In the genomic region with DNA sequence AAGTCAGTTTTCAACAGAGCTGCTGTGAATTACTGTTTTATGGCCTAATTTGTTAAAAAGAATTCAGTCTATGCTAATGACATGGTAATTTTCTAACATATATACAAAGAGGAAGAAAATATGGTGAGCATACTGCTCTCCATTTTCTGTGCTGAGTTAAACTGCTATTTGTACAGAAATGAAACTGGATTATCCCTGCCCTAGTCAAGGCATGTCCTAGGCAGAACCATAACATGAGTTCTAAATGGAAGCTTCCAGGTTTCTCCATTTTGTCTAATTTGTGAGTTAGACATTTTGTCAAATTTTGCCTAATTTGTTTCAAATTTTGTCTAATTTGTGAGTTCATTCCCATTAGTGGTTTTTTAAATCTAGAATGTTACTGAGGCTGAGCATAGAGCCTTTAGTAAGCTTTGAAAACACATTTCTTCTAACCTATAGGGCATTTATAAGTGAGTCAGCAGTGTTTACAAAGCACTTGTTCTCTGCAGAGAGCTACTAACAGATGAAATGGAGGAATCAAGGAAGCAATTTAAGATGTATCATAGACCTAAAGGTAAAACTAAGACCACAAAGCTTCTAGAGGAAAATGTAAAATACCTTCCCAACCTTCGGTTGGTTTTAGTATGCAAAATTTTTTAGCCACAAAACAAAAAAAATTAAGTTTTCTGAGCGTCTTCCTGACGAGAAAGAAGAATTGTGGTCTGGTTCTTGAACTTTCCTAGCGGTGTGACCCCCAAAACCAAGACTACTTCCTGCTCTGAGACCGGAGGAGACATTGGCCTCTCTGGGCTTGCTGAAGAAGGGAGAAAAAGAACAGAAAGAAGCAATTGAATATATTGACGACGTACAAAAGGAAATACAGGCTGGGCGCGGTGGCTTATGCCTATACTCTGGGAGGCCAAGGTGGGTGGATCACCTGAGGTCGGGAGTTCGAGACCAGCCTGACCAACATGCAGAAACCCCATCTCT, we compare ENCODE assay signal across 8 cellular contexts. TPM values are rescaled to one million over a fixed set of nuclear protein-coding genes. Genes with fewer than 3 reads are reported as not detected.
A peak's percentile ranks its signal among the peaks of the same experiment; 100 is the strongest.
DNase-seq lines count a peak whose midpoint lies in the region; ATAC-seq, FAIRE-seq and TF ChIP-seq lines count a peak whose summit lies in the region.

No MANE protein-coding gene starts in this region.

- BruUV-seq in PC-9 (replicated peaks; lab: Mats Ljungman, UMichigan), result no TSS peak

- H3K9me3 ChIP-seq in H1 (ENCODE audit: insufficient read depth in 2 of 2, low read depth in 1 of 2, low read length in 1 of 2) (no peaks in the 10 kb centered on the region), adrenal gland (replicated peaks in 1 of 3) (no peaks in the 10 kb centered on the region), PC-9 (ENCODE audit: insufficient read depth, low read depth) (no peaks in the 10 kb centered on the region)

- no peak overlapping the region for H2BK5ac ChIP-seq in H1 (ENCODE audit: low read depth, low read length)

- H3K27me3 ChIP-seq in H1 (replicated peaks in 1 of 4; ENCODE audit: control insufficient read depth in 3 of 4, extremely low read depth in 1 of 4, insufficient read depth in 3 of 4, low read length in 3 of 4), result no peaks in the 10 kb centered on the region
- H3K27me3 ChIP-seq in adrenal gland, result no peaks in the 10 kb centered on the region
- H3K27me3 ChIP-seq in PC-9 (ENCODE audit: insufficient read depth, low read depth), result no peaks in the 10 kb centered on the region

- CTCF ChIA-PET in H1 (lab: Charles Lee; ENCODE audit: partially characterized antibody) (interaction anchor here (0.6 to 3.4 kb wide), 7 partner anchors 12 to 157 kb away, joined by 3 to 13 read pairs (median 4); no protein-coding TSS in a partner anchor), PC-9 (lab: Charles Lee) (interaction anchor here (0.6 to 0.7 kb wide), 2 partner anchors 43 to 343 kb away, joined by 3 to 7 read pairs; no protein-coding TSS in a partner anchor)

- H4K8ac ChIP-seq in H1 (ENCODE audit: extremely low read depth, insufficient read depth, low read length), result no peak overlapping the region

- H3K79me2 ChIP-seq in H1 (ENCODE audit: control insufficient read depth in 1 of 2, insufficient read depth in 2 of 2, low read length in 2 of 2) (no peaks in the 10 kb centered on the region), PC-9 (ENCODE audit: low read depth) (no peaks in the 10 kb centered on the region)

- no peak for DNase-seq in H1 (ENCODE audit: low read depth in 1 of 2, low spot score in 2 of 2)
- no peak for DNase-seq in adrenal gland
- no peak for DNase-seq in amygdala (lab: John Stamatoyannopoulos, UW)
- DNase-seq in PC-9, result no peak
- no peak for DNase-seq in caudate nucleus (lab: John Stamatoyannopoulos, UW)

- H3K4ac ChIP-seq in H1 (replicated peaks; ENCODE audit: insufficient read length, low read depth, low read length), result no peak overlapping the region

- no peaks in the 10 kb centered on the region for H3K9me2 ChIP-seq in PC-9 (ENCODE audit: insufficient read depth)

- H2BK120ac ChIP-seq in H1 (replicated peaks; ENCODE audit: low read depth, low read length), result no peak overlapping the region

- no peak overlapping the region for H2AK5ac ChIP-seq in H1 (ENCODE audit: low read depth, low read length)

- no peak overlapping the region for H2BK20ac ChIP-seq in H1 (ENCODE audit: low read length)

- no peak overlapping the region for H3K18ac ChIP-seq in H1 (ENCODE audit: extremely low read depth, low read length)

- TF ChIP-seq CTCF in H1 (IDR thresholded peaks at IDR 0.05; ENCODE audit: control extremely low read depth in 1 of 3, insufficient read depth in 1 of 3, low read depth in 1 of 3, low read length in 3 of 3) (no peak), adrenal gland (IDR thresholded peaks at IDR 0.05) (no peak), PC-9 (conservative IDR thresholded peaks at IDR 0.05) (no peak)

- peaks cover 0 to 7% (median 3%) of the 10 kb centered on the region in 4 experiments; a peak in 2 of 7 replicates for H3K4me1 ChIP-seq in H1 (replicated peaks in 1 of 4; ENCODE audit: control insufficient read depth in 3 of 4, insufficient read depth in 4 of 4, low read length in 3 of 4)
- H3K4me1 ChIP-seq in adrenal gland (replicated peaks in 1 of 2), result no peaks in the 10 kb centered on the region
- H3K4me1 ChIP-seq in PC-9 (replicated peaks; ENCODE audit: insufficient read depth), result no peaks in the 10 kb centered on the region

- H3K14ac ChIP-seq in H1 (ENCODE audit: insufficient read length), result no peak overlapping the region

- no peak overlapping the region for H3K27ac ChIP-seq in H1 (ENCODE audit: low read depth, low read length)
- no peak overlapping the region for H3K27ac ChIP-seq in adrenal gland
- no peak overlapping the region for H3K27ac ChIP-seq in PC-9
- H3K27ac ChIP-seq in caudate nucleus (ENCODE audit: low read depth, low read length), result no peak overlapping the region

- H3K79me1 ChIP-seq in H1 (ENCODE audit: low read depth, low read length), result no peaks in the 10 kb centered on the region; the same call in 1 of the 2 replicates

- peak; percentile 19 for FAIRE-seq in H1 (lab: Jason Lieb, UNC)

- POLR2A ChIA-PET in H1 (lab: Charles Lee; ENCODE audit: partially characterized antibody) (no interaction called here), PC-9 (lab: Charles Lee; ENCODE audit: unreplicated experiment) (no interaction called here)

- H3K23ac ChIP-seq in H1 (ENCODE audit: insufficient read length), result no peak overlapping the region

- intact Hi-C loops in adrenal gland (cut with DNase I), result no loop called here
- intact Hi-C loops in PC-9 (cut with micrococcal nuclease; ENCODE audit: unreplicated experiment), result no loop called here

- H3K23me2 ChIP-seq in H1 (ENCODE audit: low read depth, low read length), result no peaks in the 10 kb centered on the region

- H4K20me1 ChIP-seq in H1 (replicated peaks in 1 of 2; ENCODE audit: control insufficient read depth in 1 of 2, insufficient read depth in 2 of 2, low read length in 2 of 2) (no peaks in the 10 kb centered on the region), PC-9 (ENCODE audit: insufficient read depth) (no peaks in the 10 kb centered on the region)

- no peak overlapping the region for H2BK12ac ChIP-seq in H1 (ENCODE audit: low read depth, low read length)

- no peak for TF ChIP-seq RAD21 in H1 (IDR thresholded peaks at IDR 0.05 in 1 of 2, conservative IDR thresholded peaks at IDR 0.05 in 1 of 2; ENCODE audit: low read depth in 2 of 2, low read length in 2 of 2)

- H2AFZ ChIP-seq in H1 (ENCODE audit: low read length) (no peak overlapping the region), PC-9 (no peak overlapping the region; the same call in 1 of the 2 replicates)

- TF ChIP-seq POLR2A in H1 (IDR thresholded peaks at IDR 0.05; ENCODE audit: control extremely low read depth in 1 of 2, low read depth in 2 of 2, low read length in 2 of 2) (no peak), adrenal gland (IDR thresholded peaks at IDR 0.05) (no peak)

- WGBS in H1 (ENCODE audit: extremely low coverage in 1 of 2, insufficient coverage in 1 of 2, insufficient read length in 1 of 2, insufficient replicate concordance in 2 of 2, low coverage in 1 of 2, low lambda C conversion rate in 2 of 2, missing lambda C conversion rate in 1 of 2), 2 experiments, result 91% methylated on average over 11 of the region's 11 CpGs; no CpG with 5 or more reads in 1 of the 2 experiments
- WGBS in adrenal gland, 4 donors, result 88 to 92% (median 91%) methylated on average over 11 of the region's 11 CpGs

- H3K4me3 ChIP-seq in H1 (ENCODE audit: extremely low read depth in 1 of 4, insufficient read depth in 2 of 4, low read depth in 3 of 4, low read length in 4 of 4) (no peak overlapping the region), adrenal gland (no peak overlapping the region), PC-9 (no peak overlapping the region)

- H4K5ac ChIP-seq in H1 (ENCODE audit: insufficient read length, low read depth, low read length), result no peak overlapping the region

- no peak overlapping the region for H2BK15ac ChIP-seq in H1 (ENCODE audit: low read length)

- TF ChIP-seq EP300 in H1 (IDR thresholded peaks at IDR 0.05; ENCODE audit: borderline replicate concordance in 1 of 2, low read depth in 2 of 2, low read length in 2 of 2), result no peak

- H3K4me2 ChIP-seq in H1 (ENCODE audit: insufficient read depth in 1 of 2, low read depth in 2 of 2, low read length in 2 of 2) (no peak overlapping the region), PC-9 (no peak overlapping the region)

- no peaks in the 10 kb centered on the region for H3K36me3 ChIP-seq in H1 (ENCODE audit: control insufficient read depth in 2 of 4, insufficient read depth in 4 of 4, low read length in 3 of 4)
- H3K36me3 ChIP-seq in adrenal gland (replicated peaks in 1 of 2), result no peaks in the 10 kb centered on the region
- H3K36me3 ChIP-seq in PC-9 (ENCODE audit: low read depth), result no peaks in the 10 kb centered on the region

- no peaks in the 10 kb centered on the region for H3F3A ChIP-seq in PC-9 (ENCODE audit: insufficient read depth, low read depth)

- no peak overlapping the region for H4K91ac ChIP-seq in H1 (replicated peaks; ENCODE audit: insufficient read length, low read length)

- no peak overlapping the region for H3K9ac ChIP-seq in H1 (replicated peaks in 1 of 4; ENCODE audit: extremely low read depth in 1 of 4, low read depth in 3 of 4, low read length in 3 of 4)

- ATAC-seq in GM18498 (IDR thresholded peaks at IDR 0.05; ENCODE audit: unreplicated experiment) (peak; percentile 54), GM21576 (IDR thresholded peaks at IDR 0.05; ENCODE audit: unreplicated experiment) (peak; percentile 51), HG03575 (IDR thresholded peaks at IDR 0.05; ENCODE audit: extremely low read depth, insufficient number of reproducible peaks, low FRiP score, unreplicated experiment) (peak; percentile 35)

- H3K56ac ChIP-seq in H1 (replicated peaks; ENCODE audit: insufficient read length, low read depth, low read length), result no peak overlapping the region

RNA-seq across cellular contexts. Expression of a gene that starts 9.8 kb away (rescaled TPM):
- total RNA-seq in H1 (2021; fragmentation: NEBNext Ultra II Directional; extraction: Animal tissue kit (Norgen Biotek cat#: 25700)), result not detected in 2 replicates
- polyA plus RNA-seq in H1 (2011; rRNA removed) (not detected in 2 replicates), adrenal gland (under 1 TPM; 0.40 to 0.57 (median 0.57) TPM)
- polyA plus RNA-seq in H1 (2011; cell fraction: cytosol; rRNA removed), result not detected
- polyA plus RNA-seq in H1 (2011; cell fraction: nucleus; rRNA removed), result not detected
- 0.07 to 0.09 TPM in 2 of 4 replicates, not detected in the others for polyA plus RNA-seq in H1 (2012, experiment 1 of 2)
- not detected for polyA plus RNA-seq in H1 (2012, experiment 2 of 2)
- polyA plus RNA-seq in H1 (2013, experiment 1 of 2), result not detected
- not detected for polyA plus RNA-seq in H1 (2013, experiment 2 of 2)
- polyA minus RNA-seq in H1 (2011; rRNA and poly(A)+ RNA removed), result not detected in 2 replicates
- polyA minus RNA-seq in H1 (2011; cell fraction: cytosol; rRNA and poly(A)+ RNA removed), result not detected
- polyA minus RNA-seq in H1 (2011; cell fraction: nucleus; rRNA and poly(A)+ RNA removed), result not detected
- total RNA-seq in adrenal gland (1 to 10 TPM in 1 of 8 donors, under 1 TPM in 6, not detected in 1; 0.28 to 2.4 (median 0.65) TPM), PC-9 (2021) (not detected in 2 replicates)

RNA-seq across cellular contexts. Expression of a gene that starts 48.1 kb away (rescaled TPM):
- total RNA-seq in H1 (2021; fragmentation: NEBNext Ultra II Directional; extraction: Animal tissue kit (Norgen Biotek cat#: 25700)), result not detected in 2 replicates
- 0.05 and 0.06 TPM in 2 replicates for polyA plus RNA-seq in H1 (2011; rRNA removed)
- polyA plus RNA-seq in H1 (2011; cell fraction: cytosol; rRNA removed), result not detected
- not detected for polyA plus RNA-seq in H1 (2011; cell fraction: nucleus; rRNA removed)
- polyA plus RNA-seq in H1 (2012, experiment 1 of 2), result 0.11 to 0.31 TPM (median 0.27 TPM) in 3 of 4 replicates, not detected in the other
- not detected for polyA plus RNA-seq in H1 (2012, experiment 2 of 2)
- polyA plus RNA-seq in H1 (2013, experiment 1 of 2), result 0.12 TPM
- 0.22 TPM for polyA plus RNA-seq in H1 (2013, experiment 2 of 2)
- polyA minus RNA-seq in H1 (2011; rRNA and poly(A)+ RNA removed), result not detected in 2 replicates
- not detected for polyA minus RNA-seq in H1 (2011; cell fraction: cytosol; rRNA and poly(A)+ RNA removed)
- polyA minus RNA-seq in H1 (2011; cell fraction: nucleus; rRNA and poly(A)+ RNA removed), result 0.60 TPM
- total RNA-seq in adrenal gland, result not detected
- polyA plus RNA-seq in adrenal gland, result not detected
- 9.0 and 15.5 TPM in 2 replicates for total RNA-seq in PC-9 (2021)
